1 cellular context compared by ENCODE assay signal in the genomic region with DNA sequence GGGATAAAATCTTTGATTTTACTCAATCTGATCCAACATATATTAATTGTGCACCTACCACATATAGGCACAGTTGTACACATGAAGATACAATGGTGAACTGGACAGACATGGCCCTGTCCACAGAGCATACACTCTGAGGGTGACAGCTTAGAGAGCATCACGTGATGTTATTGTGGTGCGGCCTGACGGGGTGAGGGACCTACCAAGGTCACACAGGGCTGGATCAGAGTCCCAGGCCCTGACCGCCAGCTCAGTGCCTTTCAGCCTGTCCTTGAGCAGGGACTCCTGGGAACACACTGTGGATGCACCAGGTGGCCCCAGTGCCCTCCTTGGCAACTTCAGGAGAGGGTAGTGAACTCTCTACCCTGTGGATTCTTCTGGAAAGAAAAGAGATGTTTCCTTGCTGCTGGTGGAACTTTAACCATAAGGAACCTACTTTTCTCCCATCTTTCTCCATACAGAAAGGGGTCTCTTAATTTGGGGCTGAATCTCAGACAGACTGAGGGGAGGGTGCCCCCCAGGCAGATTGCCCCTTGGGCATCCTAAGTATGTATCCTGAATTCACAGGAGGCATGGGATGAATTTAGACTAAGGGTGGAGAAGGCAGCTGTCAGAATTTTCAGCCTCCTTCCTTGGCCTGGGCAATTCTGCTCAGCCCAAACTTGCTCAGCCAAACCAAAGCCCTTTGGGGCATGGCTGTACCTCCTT.
TF ChIP-seq lines count a peak whose summit lies in the region.

No MANE protein-coding gene starts in this region.

TF ChIP-seq in HepG2, 621 proteins besides CTCF, POLR2A, EP300 and RAD21 (continued from another document and continues in another):
- peak; percentile 87 for TF ChIP-seq HNF4G (IDR thresholded peaks at IDR 0.05; ENCODE audit: borderline replicate concordance, low read depth, low read length)
- TF ChIP-seq HNF4G (CRISPR knock-in tag; IDR thresholded peaks at IDR 0.05; ENCODE audit: borderline replicate concordance, low read depth) = peak; percentile 88; the same call in 1 of the 2 replicates
- TF ChIP-seq, protein P1, sequence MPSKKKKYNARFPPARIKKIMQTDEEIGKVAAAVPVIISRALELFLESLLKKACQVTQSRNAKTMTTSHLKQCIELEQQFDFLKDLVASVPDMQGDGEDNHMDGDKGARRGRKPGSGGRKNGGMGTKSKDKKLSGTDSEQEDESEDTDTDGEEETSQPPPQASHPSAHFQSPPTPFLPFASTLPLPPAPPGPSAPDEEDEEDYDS (CRISPR knock-in tag; IDR thresholded peaks at IDR 0.05) = peak; percentile 81
- TF ChIP-seq PITX1 (CRISPR knock-in tag; IDR thresholded peaks at IDR 0.05) = peak; percentile 94
- no peak for TF ChIP-seq LCORL (IDR thresholded peaks at IDR 0.05)
- peak; percentile 83 for TF ChIP-seq LCORL (CRISPR knock-in tag; IDR thresholded peaks at IDR 0.05)
- peak; percentile 78; the same call in 1 of the 2 replicates for TF ChIP-seq KDM2A (CRISPR knock-in tag; IDR thresholded peaks at IDR 0.05; ENCODE audit: borderline replicate concordance, low read depth)
- TF ChIP-seq KDM4B (CRISPR knock-in tag; IDR thresholded peaks at IDR 0.05) = peak; percentile 88; the same call in 1 of the 2 replicates
- peak; percentile 89 for TF ChIP-seq ZNF317 (CRISPR knock-in tag; IDR thresholded peaks at IDR 0.05)
- no peak for TF ChIP-seq NKX3-1 (CRISPR knock-in tag; IDR thresholded peaks at IDR 0.05)
- TF ChIP-seq, protein P2, sequence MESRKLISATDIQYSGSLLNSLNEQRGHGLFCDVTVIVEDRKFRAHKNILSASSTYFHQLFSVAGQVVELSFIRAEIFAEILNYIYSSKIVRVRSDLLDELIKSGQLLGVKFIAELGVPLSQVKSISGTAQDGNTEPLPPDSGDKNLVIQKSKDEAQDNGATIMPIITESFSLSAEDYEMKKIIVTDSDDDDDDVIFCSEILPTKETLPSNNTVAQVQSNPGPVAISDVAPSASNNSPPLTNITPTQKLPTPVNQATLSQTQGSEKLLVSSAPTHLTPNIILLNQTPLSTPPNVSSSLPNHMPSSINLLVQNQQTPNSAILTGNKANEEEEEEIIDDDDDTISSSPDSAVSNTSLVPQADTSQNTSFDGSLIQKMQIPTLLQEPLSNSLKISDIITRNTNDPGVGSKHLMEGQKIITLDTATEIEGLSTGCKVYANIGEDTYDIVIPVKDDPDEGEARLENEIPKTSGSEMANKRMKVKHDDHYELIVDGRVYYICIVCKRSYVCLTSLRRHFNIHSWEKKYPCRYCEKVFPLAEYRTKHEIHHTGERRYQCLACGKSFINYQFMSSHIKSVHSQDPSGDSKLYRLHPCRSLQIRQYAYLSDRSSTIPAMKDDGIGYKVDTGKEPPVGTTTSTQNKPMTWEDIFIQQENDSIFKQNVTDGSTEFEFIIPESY (CRISPR knock-in tag; IDR thresholded peaks at IDR 0.05) = peak; percentile 81
- peak; percentile 44; the same call in 1 of the 2 replicates for TF ChIP-seq ELF1 (CRISPR knock-in tag; IDR thresholded peaks at IDR 0.05)
- TF ChIP-seq, protein P3, sequence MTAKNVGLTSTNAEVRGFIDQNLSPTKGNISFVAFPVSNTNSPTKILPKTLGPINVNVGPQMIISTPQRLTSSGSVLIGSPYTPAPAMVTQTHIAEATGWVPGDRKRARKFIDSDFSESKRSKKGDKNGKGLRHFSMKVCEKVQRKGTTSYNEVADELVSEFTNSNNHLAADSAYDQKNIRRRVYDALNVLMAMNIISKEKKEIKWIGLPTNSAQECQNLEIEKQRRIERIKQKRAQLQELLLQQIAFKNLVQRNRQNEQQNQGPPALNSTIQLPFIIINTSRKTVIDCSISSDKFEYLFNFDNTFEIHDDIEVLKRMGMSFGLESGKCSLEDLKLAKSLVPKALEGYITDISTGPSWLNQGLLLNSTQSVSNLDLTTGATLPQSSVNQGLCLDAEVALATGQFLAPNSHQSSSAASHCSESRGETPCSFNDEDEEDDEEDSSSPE (CRISPR knock-in tag; IDR thresholded peaks at IDR 0.05) = peak; percentile 73
- no peak; the same call in 1 of the 2 replicates for TF ChIP-seq NFYB (CRISPR knock-in tag; IDR thresholded peaks at IDR 0.05)
- peak; percentile 77 for TF ChIP-seq SMAD3 (CRISPR knock-in tag; IDR thresholded peaks at IDR 0.05)
- TF ChIP-seq, protein P4, sequence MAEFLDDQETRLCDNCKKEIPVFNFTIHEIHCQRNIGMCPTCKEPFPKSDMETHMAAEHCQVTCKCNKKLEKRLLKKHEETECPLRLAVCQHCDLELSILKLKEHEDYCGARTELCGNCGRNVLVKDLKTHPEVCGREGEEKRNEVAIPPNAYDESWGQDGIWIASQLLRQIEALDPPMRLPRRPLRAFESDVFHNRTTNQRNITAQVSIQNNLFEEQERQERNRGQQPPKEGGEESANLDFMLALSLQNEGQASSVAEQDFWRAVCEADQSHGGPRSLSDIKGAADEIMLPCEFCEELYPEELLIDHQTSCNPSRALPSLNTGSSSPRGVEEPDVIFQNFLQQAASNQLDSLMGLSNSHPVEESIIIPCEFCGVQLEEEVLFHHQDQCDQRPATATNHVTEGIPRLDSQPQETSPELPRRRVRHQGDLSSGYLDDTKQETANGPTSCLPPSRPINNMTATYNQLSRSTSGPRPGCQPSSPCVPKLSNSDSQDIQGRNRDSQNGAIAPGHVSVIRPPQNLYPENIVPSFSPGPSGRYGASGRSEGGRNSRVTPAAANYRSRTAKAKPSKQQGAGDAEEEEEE (CRISPR knock-in tag; IDR thresholded peaks at IDR 0.05; ENCODE audit: borderline replicate concordance) = peak; percentile 95
- TF ChIP-seq, protein P5, sequence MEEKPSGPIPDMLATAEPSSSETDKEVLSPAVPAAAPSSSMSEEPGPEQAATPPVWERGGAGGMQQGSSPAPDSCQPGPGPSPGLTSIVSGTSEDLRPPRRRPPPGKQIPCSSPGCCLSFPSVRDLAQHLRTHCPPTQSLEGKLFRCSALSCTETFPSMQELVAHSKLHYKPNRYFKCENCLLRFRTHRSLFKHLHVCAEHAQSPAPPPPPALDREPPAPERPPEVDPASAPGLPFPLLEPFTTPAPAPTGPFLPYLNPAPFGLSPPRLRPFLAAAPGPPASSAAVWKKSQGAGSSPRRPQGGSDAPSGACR (CRISPR knock-in tag; IDR thresholded peaks at IDR 0.05) = peak; percentile 63; the same call in 1 of the 2 replicates
- TF ChIP-seq, protein P6, sequence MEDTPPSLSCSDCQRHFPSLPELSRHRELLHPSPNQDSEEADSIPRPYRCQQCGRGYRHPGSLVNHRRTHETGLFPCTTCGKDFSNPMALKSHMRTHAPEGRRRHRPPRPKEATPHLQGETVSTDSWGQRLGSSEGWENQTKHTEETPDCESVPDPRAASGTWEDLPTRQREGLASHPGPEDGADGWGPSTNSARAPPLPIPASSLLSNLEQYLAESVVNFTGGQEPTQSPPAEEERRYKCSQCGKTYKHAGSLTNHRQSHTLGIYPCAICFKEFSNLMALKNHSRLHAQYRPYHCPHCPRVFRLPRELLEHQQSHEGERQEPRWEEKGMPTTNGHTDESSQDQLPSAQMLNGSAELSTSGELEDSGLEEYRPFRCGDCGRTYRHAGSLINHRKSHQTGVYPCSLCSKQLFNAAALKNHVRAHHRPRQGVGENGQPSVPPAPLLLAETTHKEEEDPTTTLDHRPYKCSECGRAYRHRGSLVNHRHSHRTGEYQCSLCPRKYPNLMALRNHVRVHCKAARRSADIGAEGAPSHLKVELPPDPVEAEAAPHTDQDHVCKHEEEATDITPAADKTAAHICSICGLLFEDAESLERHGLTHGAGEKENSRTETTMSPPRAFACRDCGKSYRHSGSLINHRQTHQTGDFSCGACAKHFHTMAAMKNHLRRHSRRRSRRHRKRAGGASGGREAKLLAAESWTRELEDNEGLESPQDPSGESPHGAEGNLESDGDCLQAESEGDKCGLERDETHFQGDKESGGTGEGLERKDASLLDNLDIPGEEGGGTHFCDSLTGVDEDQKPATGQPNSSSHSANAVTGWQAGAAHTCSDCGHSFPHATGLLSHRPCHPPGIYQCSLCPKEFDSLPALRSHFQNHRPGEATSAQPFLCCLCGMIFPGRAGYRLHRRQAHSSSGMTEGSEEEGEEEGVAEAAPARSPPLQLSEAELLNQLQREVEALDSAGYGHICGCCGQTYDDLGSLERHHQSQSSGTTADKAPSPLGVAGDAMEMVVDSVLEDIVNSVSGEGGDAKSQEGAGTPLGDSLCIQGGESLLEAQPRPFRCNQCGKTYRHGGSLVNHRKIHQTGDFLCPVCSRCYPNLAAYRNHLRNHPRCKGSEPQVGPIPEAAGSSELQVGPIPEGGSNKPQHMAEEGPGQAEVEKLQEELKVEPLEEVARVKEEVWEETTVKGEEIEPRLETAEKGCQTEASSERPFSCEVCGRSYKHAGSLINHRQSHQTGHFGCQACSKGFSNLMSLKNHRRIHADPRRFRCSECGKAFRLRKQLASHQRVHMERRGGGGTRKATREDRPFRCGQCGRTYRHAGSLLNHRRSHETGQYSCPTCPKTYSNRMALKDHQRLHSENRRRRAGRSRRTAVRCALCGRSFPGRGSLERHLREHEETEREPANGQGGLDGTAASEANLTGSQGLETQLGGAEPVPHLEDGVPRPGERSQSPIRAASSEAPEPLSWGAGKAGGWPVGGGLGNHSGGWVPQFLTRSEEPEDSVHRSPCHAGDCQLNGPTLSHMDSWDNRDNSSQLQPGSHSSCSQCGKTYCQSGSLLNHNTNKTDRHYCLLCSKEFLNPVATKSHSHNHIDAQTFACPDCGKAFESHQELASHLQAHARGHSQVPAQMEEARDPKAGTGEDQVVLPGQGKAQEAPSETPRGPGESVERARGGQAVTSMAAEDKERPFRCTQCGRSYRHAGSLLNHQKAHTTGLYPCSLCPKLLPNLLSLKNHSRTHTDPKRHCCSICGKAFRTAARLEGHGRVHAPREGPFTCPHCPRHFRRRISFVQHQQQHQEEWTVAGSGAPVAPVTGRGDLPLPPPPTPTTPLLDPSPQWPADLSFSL (CRISPR knock-in tag; IDR thresholded peaks at IDR 0.05) = no peak
- TF ChIP-seq NFRKB (IDR thresholded peaks at IDR 0.05) = no peak
- TF ChIP-seq, protein P7, sequence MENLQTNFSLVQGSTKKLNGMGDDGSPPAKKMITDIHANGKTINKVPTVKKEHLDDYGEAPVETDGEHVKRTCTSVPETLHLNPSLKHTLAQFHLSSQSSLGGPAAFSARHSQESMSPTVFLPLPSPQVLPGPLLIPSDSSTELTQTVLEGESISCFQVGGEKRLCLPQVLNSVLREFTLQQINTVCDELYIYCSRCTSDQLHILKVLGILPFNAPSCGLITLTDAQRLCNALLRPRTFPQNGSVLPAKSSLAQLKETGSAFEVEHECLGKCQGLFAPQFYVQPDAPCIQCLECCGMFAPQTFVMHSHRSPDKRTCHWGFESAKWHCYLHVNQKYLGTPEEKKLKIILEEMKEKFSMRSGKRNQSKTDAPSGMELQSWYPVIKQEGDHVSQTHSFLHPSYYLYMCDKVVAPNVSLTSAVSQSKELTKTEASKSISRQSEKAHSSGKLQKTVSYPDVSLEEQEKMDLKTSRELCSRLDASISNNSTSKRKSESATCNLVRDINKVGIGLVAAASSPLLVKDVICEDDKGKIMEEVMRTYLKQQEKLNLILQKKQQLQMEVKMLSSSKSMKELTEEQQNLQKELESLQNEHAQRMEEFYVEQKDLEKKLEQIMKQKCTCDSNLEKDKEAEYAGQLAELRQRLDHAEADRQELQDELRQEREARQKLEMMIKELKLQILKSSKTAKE (CRISPR knock-in tag; IDR thresholded peaks at IDR 0.05; ENCODE audit: borderline replicate concordance) = 0 out of 2 replicates have a peak, but pooled peaks have one; percentile 58
- TF ChIP-seq, protein P8, sequence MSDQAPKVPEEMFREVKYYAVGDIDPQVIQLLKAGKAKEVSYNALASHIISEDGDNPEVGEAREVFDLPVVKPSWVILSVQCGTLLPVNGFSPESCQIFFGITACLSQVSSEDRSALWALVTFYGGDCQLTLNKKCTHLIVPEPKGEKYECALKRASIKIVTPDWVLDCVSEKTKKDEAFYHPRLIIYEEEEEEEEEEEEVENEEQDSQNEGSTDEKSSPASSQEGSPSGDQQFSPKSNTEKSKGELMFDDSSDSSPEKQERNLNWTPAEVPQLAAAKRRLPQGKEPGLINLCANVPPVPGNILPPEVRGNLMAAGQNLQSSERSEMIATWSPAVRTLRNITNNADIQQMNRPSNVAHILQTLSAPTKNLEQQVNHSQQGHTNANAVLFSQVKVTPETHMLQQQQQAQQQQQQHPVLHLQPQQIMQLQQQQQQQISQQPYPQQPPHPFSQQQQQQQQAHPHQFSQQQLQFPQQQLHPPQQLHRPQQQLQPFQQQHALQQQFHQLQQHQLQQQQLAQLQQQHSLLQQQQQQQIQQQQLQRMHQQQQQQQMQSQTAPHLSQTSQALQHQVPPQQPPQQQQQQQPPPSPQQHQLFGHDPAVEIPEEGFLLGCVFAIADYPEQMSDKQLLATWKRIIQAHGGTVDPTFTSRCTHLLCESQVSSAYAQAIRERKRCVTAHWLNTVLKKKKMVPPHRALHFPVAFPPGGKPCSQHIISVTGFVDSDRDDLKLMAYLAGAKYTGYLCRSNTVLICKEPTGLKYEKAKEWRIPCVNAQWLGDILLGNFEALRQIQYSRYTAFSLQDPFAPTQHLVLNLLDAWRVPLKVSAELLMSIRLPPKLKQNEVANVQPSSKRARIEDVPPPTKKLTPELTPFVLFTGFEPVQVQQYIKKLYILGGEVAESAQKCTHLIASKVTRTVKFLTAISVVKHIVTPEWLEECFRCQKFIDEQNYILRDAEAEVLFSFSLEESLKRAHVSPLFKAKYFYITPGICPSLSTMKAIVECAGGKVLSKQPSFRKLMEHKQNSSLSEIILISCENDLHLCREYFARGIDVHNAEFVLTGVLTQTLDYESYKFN (CRISPR knock-in tag; conservative IDR thresholded peaks at IDR 0.05) = peak; percentile 92
- TF ChIP-seq, protein P9, sequence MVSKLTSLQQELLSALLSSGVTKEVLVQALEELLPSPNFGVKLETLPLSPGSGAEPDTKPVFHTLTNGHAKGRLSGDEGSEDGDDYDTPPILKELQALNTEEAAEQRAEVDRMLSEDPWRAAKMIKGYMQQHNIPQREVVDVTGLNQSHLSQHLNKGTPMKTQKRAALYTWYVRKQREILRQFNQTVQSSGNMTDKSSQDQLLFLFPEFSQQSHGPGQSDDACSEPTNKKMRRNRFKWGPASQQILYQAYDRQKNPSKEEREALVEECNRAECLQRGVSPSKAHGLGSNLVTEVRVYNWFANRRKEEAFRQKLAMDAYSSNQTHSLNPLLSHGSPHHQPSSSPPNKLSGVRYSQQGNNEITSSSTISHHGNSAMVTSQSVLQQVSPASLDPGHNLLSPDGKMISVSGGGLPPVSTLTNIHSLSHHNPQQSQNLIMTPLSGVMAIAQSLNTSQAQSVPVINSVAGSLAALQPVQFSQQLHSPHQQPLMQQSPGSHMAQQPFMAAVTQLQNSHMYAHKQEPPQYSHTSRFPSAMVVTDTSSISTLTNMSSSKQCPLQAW (CRISPR knock-in tag; IDR thresholded peaks at IDR 0.05) = peak; percentile 90
- no peak for TF ChIP-seq MLLT10 (CRISPR knock-in tag; IDR thresholded peaks at IDR 0.05)
- 0 out of 2 replicates have a peak, but pooled peaks have one; percentile 30 for TF ChIP-seq ZNF83 (CRISPR knock-in tag; IDR thresholded peaks at IDR 0.05; ENCODE audit: borderline replicate concordance)
- TF ChIP-seq, protein P10, sequence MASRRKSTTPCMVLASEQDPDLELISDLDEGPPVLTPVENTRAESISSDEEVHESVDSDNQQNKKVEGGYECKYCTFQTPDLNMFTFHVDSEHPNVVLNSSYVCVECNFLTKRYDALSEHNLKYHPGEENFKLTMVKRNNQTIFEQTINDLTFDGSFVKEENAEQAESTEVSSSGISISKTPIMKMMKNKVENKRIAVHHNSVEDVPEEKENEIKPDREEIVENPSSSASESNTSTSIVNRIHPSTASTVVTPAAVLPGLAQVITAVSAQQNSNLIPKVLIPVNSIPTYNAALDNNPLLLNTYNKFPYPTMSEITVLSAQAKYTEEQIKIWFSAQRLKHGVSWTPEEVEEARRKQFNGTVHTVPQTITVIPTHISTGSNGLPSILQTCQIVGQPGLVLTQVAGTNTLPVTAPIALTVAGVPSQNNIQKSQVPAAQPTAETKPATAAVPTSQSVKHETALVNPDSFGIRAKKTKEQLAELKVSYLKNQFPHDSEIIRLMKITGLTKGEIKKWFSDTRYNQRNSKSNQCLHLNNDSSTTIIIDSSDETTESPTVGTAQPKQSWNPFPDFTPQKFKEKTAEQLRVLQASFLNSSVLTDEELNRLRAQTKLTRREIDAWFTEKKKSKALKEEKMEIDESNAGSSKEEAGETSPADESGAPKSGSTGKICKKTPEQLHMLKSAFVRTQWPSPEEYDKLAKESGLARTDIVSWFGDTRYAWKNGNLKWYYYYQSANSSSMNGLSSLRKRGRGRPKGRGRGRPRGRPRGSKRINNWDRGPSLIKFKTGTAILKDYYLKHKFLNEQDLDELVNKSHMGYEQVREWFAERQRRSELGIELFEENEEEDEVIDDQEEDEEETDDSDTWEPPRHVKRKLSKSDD (CRISPR knock-in tag; IDR thresholded peaks at IDR 0.05; ENCODE audit: low read depth) = 0 out of 2 replicates have a peak, but pooled peaks have one; percentile 50
